8 cellular contexts compared by ENCODE assay signal in genomic region chr16:2911580-2912329, GRCh38.
DNase-seq lines count a peak whose midpoint lies in the region; ATAC-seq and TF ChIP-seq lines count a peak whose summit lies in the region.

Gene FLYWCH1, plus strand, starts transcription at chr16:2911931. Its CDS starts 17,755 bp downstream, at chr16:2929686.

- no peaks in the 10 kb centered on the region for H3K27me3 Mint-ChIP-seq in activated naive CD4-positive, alpha-beta T cell treated with anti-CD3 and anti-CD28 coated beads, Interleukin-2, amount 50 U/mL, for 24 hours

- DNase-seq in GM10248 (ENCODE audit: extremely low spot score) (peak; percentile 96), NCI-H1092 treated with DMSO at 0.1 percent for 48 hours (lab: John Stamatoyannopoulos, UW) (peak; percentile 97), germinal center (ENCODE audit: low spot score) (peak; percentile 95), nucleus accumbens (lab: John Stamatoyannopoulos, UW) (peak; percentile 71 to 99 (median 96)), superior temporal gyrus (ENCODE audit: extremely low spot score) (peak; percentile 98)

- H3K4me1 Mint-ChIP-seq in activated naive CD4-positive, alpha-beta T cell treated with anti-CD3 and anti-CD28 coated beads, Interleukin-2, amount 50 U/mL, for 24 hours: peaks cover 19% of the 10 kb centered on the region

- H3K9me3 Mint-ChIP-seq in activated naive CD4-positive, alpha-beta T cell treated with anti-CD3 and anti-CD28 coated beads, Interleukin-2, amount 50 U/mL, for 24 hours: no peaks in the 10 kb centered on the region

- peak; percentile 90 for ATAC-seq in HG02623 (IDR thresholded peaks at IDR 0.05; ENCODE audit: unreplicated experiment)
- peak; percentile 89 for ATAC-seq in SK-N-SH treated with all-trans-retinoic acid at 6 μM for 48 hours

- peaks cover 1% of the 10 kb centered on the region for H3K36me3 Mint-ChIP-seq in activated naive CD4-positive, alpha-beta T cell treated with anti-CD3 and anti-CD28 coated beads, Interleukin-2, amount 50 U/mL, for 24 hours

- H3K27ac Mint-ChIP-seq in activated naive CD4-positive, alpha-beta T cell treated with anti-CD3 and anti-CD28 coated beads, Interleukin-2, amount 50 U/mL, for 24 hours: peak within 1 kb of the TSS; percentile 69

- CTCF ChIA-PET in GM10248 (lab: Yijun Ruan, JAX): interaction anchor here (1.0 to 11.3 kb wide), 13 partner anchors 9 to 1712 kb away, joined by 3 to 125 read pairs (median 4); partner anchors contain the start of gene FLYWCH2

- no peak for TF ChIP-seq CTCF in GM10248 (IDR thresholded peaks at IDR 0.05; ENCODE audit: control extremely low read depth, extremely low read depth, low read depth, missing control alignments)

- POLR2A ChIA-PET in GM10248 (lab: Yijun Ruan, JAX): interaction anchor here (0.5 to 1.3 kb wide), 2 partner anchors 29 to 1022 kb away, joined by 6 to 7 read pairs; partner anchors contain the start of gene FLYWCH2

- H3K4me3 Mint-ChIP-seq in activated naive CD4-positive, alpha-beta T cell treated with anti-CD3 and anti-CD28 coated beads, Interleukin-2, amount 50 U/mL, for 24 hours: peak within 1 kb of the TSS; percentile 89

TF ChIP-seq in SK-N-SH treated with all-trans-retinoic acid at 6 μM for 48 hours, 23 proteins besides CTCF, POLR2A, EP300 and RAD21:
- TF ChIP-seq ZC3H10 (CRISPR knock-in tag; IDR thresholded peaks at IDR 0.05): no peak
- peak; percentile 81; the same call in 1 of the 2 replicates for TF ChIP-seq PPARA (CRISPR knock-in tag; IDR thresholded peaks at IDR 0.05; ENCODE audit: borderline replicate concordance)
- peak; percentile 98 for TF ChIP-seq SNAI2 (CRISPR knock-in tag; IDR thresholded peaks at IDR 0.05)
- peak; percentile 99 for TF ChIP-seq TSHZ2 (CRISPR knock-in tag; IDR thresholded peaks at IDR 0.05)
- 0 out of 2 replicates have a peak, but pooled peaks have one; percentile 48 for TF ChIP-seq OSR1 (CRISPR knock-in tag; IDR thresholded peaks at IDR 0.05)
- peak; percentile 86 for TF ChIP-seq ZFP3 (CRISPR knock-in tag; IDR thresholded peaks at IDR 0.05)
- TF ChIP-seq GLIS3 (CRISPR knock-in tag; IDR thresholded peaks at IDR 0.05): peak; percentile 73; the same call in 1 of the 2 replicates
- no peak for TF ChIP-seq TCF4 (CRISPR knock-in tag; IDR thresholded peaks at IDR 0.05; ENCODE audit: borderline replicate concordance)
- peak; percentile 33; the same call in 1 of the 2 replicates for TF ChIP-seq ZFP30 (CRISPR knock-in tag; IDR thresholded peaks at IDR 0.05)
- TF ChIP-seq ESRRG (CRISPR knock-in tag; IDR thresholded peaks at IDR 0.05): no peak
- no peak for TF ChIP-seq CREB5 (CRISPR knock-in tag; IDR thresholded peaks at IDR 0.05; ENCODE audit: low read depth)
- TF ChIP-seq CSDC2 (CRISPR knock-in tag; IDR thresholded peaks at IDR 0.05): peak; percentile 95
- TF ChIP-seq ISL1 (CRISPR knock-in tag; IDR thresholded peaks at IDR 0.05): no peak
- no peak for TF ChIP-seq TOX (CRISPR knock-in tag; IDR thresholded peaks at IDR 0.05; ENCODE audit: borderline replicate concordance)
- TF ChIP-seq ZNF565 (CRISPR knock-in tag; conservative IDR thresholded peaks at IDR 0.05; ENCODE audit: low read depth): 0 out of 2 replicates have a peak, but pooled peaks have one; percentile 37
- no peak for TF ChIP-seq POU6F1 (CRISPR knock-in tag; IDR thresholded peaks at IDR 0.05; ENCODE audit: borderline replicate concordance, low read depth)
- TF ChIP-seq ZNF70 (CRISPR knock-in tag; IDR thresholded peaks at IDR 0.05): no peak

Comparison
In these comparisons a context has a peak if more than half of its experiments do, and no peak if none do; other contexts are left out.
1. Peak in every context shown above with its lines: DNase-seq and ATAC-seq.